1 cellular context compared by ENCODE assay signal in genomic region chr13:41310963-41311606, GRCh38.
TF ChIP-seq lines count a peak whose summit lies in the region.

TSS of gene NAA16 (plus strand) at chr13:41311267. CDS start at chr13:41311529, 262 bp downstream.

TF ChIP-seq in HepG2, 621 proteins besides CTCF, POLR2A, EP300 and RAD21 (continued from another document and continues in another):
- TF ChIP-seq ZSCAN5A (CRISPR knock-in tag; IDR thresholded peaks at IDR 0.05; ENCODE audit: borderline replicate concordance): no peak
- no peak for TF ChIP-seq ZMYM2 (CRISPR knock-in tag; IDR thresholded peaks at IDR 0.05)
- no peak for TF ChIP-seq ZFP36L2 (CRISPR knock-in tag; IDR thresholded peaks at IDR 0.05)
- TF ChIP-seq MLLT10 (CRISPR knock-in tag; IDR thresholded peaks at IDR 0.05): no peak
- no peak for TF ChIP-seq RCOR2 (CRISPR knock-in tag; IDR thresholded peaks at IDR 0.05)
- no peak for TF ChIP-seq CBX2 (IDR thresholded peaks at IDR 0.05; ENCODE audit: low read depth, low read length)
- no peak for TF ChIP-seq CBX2 (CRISPR knock-in tag; IDR thresholded peaks at IDR 0.05; ENCODE audit: low read depth)
- TF ChIP-seq SOX5 (CRISPR knock-in tag; IDR thresholded peaks at IDR 0.05; ENCODE audit: borderline replicate concordance): peak; percentile 17; the same call in 1 of the 2 replicates
- TF ChIP-seq GMEB1 (CRISPR knock-in tag; IDR thresholded peaks at IDR 0.05; ENCODE audit: borderline replicate concordance): no peak
- no peak for TF ChIP-seq SP4 (CRISPR knock-in tag; IDR thresholded peaks at IDR 0.05)
- no peak for TF ChIP-seq NFYB (CRISPR knock-in tag; IDR thresholded peaks at IDR 0.05)
- TF ChIP-seq, protein P1, sequence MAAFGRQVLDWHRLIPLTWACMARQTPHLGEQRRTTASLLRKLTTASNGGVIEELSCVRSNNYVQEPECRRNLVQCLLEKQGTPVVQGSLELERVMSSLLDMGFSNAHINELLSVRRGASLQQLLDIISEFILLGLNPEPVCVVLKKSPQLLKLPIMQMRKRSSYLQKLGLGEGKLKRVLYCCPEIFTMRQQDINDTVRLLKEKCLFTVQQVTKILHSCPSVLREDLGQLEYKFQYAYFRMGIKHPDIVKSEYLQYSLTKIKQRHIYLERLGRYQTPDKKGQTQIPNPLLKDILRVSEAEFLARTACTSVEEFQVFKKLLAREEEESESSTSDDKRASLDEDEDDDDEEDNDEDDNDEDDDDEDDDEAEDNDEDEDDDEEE (CRISPR knock-in tag; IDR thresholded peaks at IDR 0.05): no peak; the same call in 1 of the 2 replicates
- peak; percentile 47; the same call in 1 of the 2 replicates for TF ChIP-seq BRD4 (CRISPR knock-in tag; IDR thresholded peaks at IDR 0.05)
- no peak for TF ChIP-seq PRMT3 (CRISPR knock-in tag; IDR thresholded peaks at IDR 0.05; ENCODE audit: borderline replicate concordance, low read depth)
- TF ChIP-seq ZSCAN21 (CRISPR knock-in tag; IDR thresholded peaks at IDR 0.05; ENCODE audit: borderline replicate concordance): peak; percentile 59
- peak; percentile 79 for TF ChIP-seq AGO2 (optimal IDR thresholded peaks at IDR 0.05; ENCODE audit: low read depth, low read length)
- peak; percentile 22 for TF ChIP-seq PTBP1 (IDR thresholded peaks at IDR 0.05; ENCODE audit: low read depth, low read length, poor library complexity, severe bottlenecking)
- TF ChIP-seq, protein P2, sequence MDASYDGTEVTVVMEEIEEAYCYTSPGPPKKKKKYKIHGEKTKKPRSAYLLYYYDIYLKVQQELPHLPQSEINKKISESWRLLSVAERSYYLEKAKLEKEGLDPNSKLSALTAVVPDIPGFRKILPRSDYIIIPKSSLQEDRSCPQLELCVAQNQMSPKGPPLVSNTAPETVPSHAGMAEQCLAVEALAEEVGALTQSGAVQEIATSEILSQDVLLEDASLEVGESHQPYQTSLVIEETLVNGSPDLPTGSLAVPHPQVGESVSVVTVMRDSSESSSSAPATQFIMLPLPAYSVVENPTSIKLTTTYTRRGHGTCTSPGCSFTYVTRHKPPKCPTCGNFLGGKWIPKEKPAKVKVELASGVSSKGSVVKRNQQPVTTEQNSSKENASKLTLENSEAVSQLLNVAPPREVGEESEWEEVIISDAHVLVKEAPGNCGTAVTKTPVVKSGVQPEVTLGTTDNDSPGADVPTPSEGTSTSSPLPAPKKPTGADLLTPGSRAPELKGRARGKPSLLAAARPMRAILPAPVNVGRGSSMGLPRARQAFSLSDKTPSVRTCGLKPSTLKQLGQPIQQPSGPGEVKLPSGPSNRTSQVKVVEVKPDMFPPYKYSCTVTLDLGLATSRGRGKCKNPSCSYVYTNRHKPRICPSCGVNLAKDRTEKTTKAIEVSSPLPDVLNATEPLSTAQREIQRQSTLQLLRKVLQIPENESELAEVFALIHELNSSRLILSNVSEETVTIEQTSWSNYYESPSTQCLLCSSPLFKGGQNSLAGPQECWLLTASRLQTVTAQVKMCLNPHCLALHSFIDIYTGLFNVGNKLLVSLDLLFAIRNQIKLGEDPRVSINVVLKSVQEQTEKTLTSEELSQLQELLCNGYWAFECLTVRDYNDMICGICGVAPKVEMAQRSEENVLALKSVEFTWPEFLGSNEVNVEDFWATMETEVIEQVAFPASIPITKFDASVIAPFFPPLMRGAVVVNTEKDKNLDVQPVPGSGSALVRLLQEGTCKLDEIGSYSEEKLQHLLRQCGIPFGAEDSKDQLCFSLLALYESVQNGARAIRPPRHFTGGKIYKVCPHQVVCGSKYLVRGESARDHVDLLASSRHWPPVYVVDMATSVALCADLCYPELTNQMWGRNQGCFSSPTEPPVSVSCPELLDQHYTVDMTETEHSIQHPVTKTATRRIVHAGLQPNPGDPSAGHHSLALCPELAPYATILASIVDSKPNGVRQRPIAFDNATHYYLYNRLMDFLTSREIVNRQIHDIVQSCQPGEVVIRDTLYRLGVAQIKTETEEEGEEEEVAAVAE (CRISPR knock-in tag; IDR thresholded peaks at IDR 0.05; ENCODE audit: borderline replicate concordance): no peak; the same call in 1 of the 2 replicates
- peak; percentile 96 for TF ChIP-seq UBTF (CRISPR knock-in tag; IDR thresholded peaks at IDR 0.05)
- TF ChIP-seq MLX (CRISPR knock-in tag; IDR thresholded peaks at IDR 0.05): no peak
- peak; percentile 86 for TF ChIP-seq TFDP2 (CRISPR knock-in tag; IDR thresholded peaks at IDR 0.05)
- no peak for TF ChIP-seq GZF1 (CRISPR knock-in tag; IDR thresholded peaks at IDR 0.05)
- TF ChIP-seq ZNF589 (CRISPR knock-in tag; conservative IDR thresholded peaks at IDR 0.05): 0 out of 2 replicates have a peak, but pooled peaks have one; percentile 32
- TF ChIP-seq JUN (CRISPR knock-in tag; IDR thresholded peaks at IDR 0.05): peak; percentile 42; the same call in 1 of the 2 replicates
- no peak for TF ChIP-seq ZBTB49 (CRISPR knock-in tag; IDR thresholded peaks at IDR 0.05; ENCODE audit: borderline replicate concordance)
- TF ChIP-seq ZNF431 (CRISPR knock-in tag; IDR thresholded peaks at IDR 0.05; ENCODE audit: borderline replicate concordance, low read depth): 0 out of 2 replicates have a peak, but pooled peaks have one; percentile 42
- 0 out of 2 replicates have a peak, but pooled peaks have one; percentile 31 for TF ChIP-seq ZNF761 (CRISPR knock-in tag; conservative IDR thresholded peaks at IDR 0.05)
- TF ChIP-seq, protein P3, sequence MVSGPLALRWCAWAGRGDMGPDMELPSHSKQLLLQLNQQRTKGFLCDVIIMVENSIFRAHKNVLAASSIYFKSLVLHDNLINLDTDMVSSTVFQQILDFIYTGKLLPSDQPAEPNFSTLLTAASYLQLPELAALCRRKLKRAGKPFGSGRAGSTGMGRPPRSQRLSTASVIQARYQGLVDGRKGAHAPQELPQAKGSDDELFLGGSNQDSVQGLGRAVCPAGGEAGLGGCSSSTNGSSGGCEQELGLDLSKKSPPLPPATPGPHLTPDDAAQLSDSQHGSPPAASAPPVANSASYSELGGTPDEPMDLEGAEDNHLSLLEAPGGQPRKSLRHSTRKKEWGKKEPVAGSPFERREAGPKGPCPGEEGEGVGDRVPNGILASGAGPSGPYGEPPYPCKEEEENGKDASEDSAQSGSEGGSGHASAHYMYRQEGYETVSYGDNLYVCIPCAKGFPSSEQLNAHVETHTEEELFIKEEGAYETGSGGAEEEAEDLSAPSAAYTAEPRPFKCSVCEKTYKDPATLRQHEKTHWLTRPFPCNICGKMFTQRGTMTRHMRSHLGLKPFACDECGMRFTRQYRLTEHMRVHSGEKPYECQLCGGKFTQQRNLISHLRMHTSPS (CRISPR knock-in tag; IDR thresholded peaks at IDR 0.05; ENCODE audit: low read depth): no peak
- no peak for TF ChIP-seq PPARG (CRISPR knock-in tag; conservative IDR thresholded peaks at IDR 0.05)
- TF ChIP-seq, protein P4, sequence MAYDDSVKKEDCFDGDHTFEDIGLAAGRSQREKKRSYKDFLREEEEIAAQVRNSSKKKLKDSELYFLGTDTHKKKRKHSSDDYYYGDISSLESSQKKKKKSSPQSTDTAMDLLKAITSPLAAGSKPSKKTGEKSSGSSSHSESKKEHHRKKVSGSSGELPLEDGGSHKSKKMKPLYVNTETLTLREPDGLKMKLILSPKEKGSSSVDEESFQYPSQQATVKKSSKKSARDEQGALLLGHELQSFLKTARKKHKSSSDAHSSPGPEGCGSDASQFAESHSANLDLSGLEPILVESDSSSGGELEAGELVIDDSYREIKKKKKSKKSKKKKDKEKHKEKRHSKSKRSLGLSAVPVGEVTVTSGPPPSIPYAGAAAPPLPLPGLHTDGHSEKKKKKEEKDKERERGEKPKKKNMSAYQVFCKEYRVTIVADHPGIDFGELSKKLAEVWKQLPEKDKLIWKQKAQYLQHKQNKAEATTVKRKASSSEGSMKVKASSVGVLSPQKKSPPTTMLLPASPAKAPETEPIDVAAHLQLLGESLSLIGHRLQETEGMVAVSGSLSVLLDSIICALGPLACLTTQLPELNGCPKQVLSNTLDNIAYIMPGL (CRISPR knock-in tag; IDR thresholded peaks at IDR 0.05; ENCODE audit: borderline replicate concordance in 1 of 2, low read depth in 1 of 2): peak; percentile 35 to 83
- no peak for TF ChIP-seq ZNF460 (CRISPR knock-in tag; IDR thresholded peaks at IDR 0.05; ENCODE audit: borderline replicate concordance)
- TF ChIP-seq HNRNPUL1 (IDR thresholded peaks at IDR 0.05; ENCODE audit: low read depth, low read length): 0 out of 2 replicates have a peak, but pooled peaks have one; percentile 38
- no peak; the same call in 1 of the 2 replicates for TF ChIP-seq HDAC1 (CRISPR knock-in tag; IDR thresholded peaks at IDR 0.05)
- peak; percentile 75; the same call in 1 of the 2 replicates for TF ChIP-seq KDM2A (CRISPR knock-in tag; IDR thresholded peaks at IDR 0.05; ENCODE audit: borderline replicate concordance, low read depth)
- TF ChIP-seq ZNF766 (CRISPR knock-in tag; IDR thresholded peaks at IDR 0.05; ENCODE audit: borderline replicate concordance): peak; percentile 21; the same call in 1 of the 2 replicates
- TF ChIP-seq, protein P5, sequence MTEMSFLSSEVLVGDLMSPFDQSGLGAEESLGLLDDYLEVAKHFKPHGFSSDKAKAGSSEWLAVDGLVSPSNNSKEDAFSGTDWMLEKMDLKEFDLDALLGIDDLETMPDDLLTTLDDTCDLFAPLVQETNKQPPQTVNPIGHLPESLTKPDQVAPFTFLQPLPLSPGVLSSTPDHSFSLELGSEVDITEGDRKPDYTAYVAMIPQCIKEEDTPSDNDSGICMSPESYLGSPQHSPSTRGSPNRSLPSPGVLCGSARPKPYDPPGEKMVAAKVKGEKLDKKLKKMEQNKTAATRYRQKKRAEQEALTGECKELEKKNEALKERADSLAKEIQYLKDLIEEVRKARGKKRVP (CRISPR knock-in tag; IDR thresholded peaks at IDR 0.05): no peak
- peak; percentile 76; the same call in 1 of the 2 replicates for TF ChIP-seq ZNF607 (CRISPR knock-in tag; IDR thresholded peaks at IDR 0.05; ENCODE audit: borderline replicate concordance)
- no peak for TF ChIP-seq ZNF709 (CRISPR knock-in tag; IDR thresholded peaks at IDR 0.05)
- peak; percentile 39; the same call in 1 of the 2 replicates for TF ChIP-seq ZMYM3 (CRISPR knock-in tag; IDR thresholded peaks at IDR 0.05)
